In the genomic region with DNA sequence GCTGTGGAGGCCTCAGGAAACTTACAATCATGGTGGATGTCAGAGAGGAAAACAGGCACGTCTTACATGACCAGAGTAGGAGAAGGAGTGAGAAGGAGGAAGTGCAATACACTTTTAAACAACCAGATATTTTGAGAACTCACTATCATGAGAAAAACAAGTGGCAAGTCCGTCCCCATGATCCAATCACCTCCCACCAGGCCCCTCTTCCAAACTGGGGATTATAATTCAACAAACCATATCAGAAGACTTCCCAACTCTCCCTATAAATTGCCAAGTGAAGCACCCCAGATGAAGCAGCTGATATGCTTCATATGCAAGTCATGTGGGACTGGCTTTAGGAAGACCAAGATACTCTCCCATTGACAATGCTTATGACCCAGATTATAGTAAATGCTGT, we compare ENCODE assay signal across 41 cellular contexts. TPM values are rescaled to one million over a fixed set of nuclear protein-coding genes. Genes with fewer than 3 reads are reported as not detected.
"Had no signal": no experiment of that assay in that cellular context is flagged by ENCODE, and none has a peak within 500 bp of the region (broad histone marks: within the 10 kb centered on the region; RNA-seq: fewer than 3 reads in every experiment).

No MANE protein-coding gene starts in this region.

- DNase-seq: Karpas-422, Kasumi-1, KG1, MG63, MV-4-11, NCI-H1048, NCI-H1092, NCI-H1092 treated with DMSO at 0.1 percent for 48 hours, NCI-H1105, NCI-H1105 treated with DMSO at 0.1 percent for 48 hours, NCI-H1417, NCI-H1417 treated with DMSO at 0.1 percent for 48 hours, NCI-H1436, NCI-H1436 treated with DMSO at 0.1 percent for 48 hours, NCI-H146, NCI-H1694, NCI-H1694 treated with DMSO at 0.1 percent for 48 hours, NCI-H187, NCI-H187 treated with DMSO at 0.1 percent for 48 hours, NCI-H1930, NCI-H2029, NCI-H2029 treated with DMSO at 0.1 percent for 48 hours, NCI-H2081, NCI-H2081 treated with DMSO at 0.1 percent for 48 hours, NCI-H2107, NCI-H2171, NCI-H2171 treated with DMSO at 0.1 percent for 48 hours, NCI-H2227 treated with DMSO at 0.1 percent for 48 hours, NCI-H226, NCI-H345, NCI-H446, NCI-H446 treated with DMSO at 0.1 percent for 48 hours, NCI-H510A, NCI-H510A treated with DMSO at 0.1 percent for 48 hours, NCI-H524, NCI-H524 treated with DMSO at 0.1 percent for 48 hours had no signal

- H3K4me2 ChIP-seq: KMS-11 had no signal

- H3K4me3 ChIP-seq: MG63 had no signal

- H3K36me3 ChIP-seq: MG63 had no signal

- H3K27ac ChIP-seq: KMS-11 had no signal

- H3K9ac ChIP-seq: KMS-11 had no signal

RNA-seq across cellular contexts. Expression of gene ACSM4, which starts 11.6 kb away (rescaled TPM):
- total RNA-seq: LHCN-M2, M059J, MCF 10A, NCI-H460 had no signal
